Comparison of ENCODE assay signal across 11 cellular contexts in the genomic region with DNA sequence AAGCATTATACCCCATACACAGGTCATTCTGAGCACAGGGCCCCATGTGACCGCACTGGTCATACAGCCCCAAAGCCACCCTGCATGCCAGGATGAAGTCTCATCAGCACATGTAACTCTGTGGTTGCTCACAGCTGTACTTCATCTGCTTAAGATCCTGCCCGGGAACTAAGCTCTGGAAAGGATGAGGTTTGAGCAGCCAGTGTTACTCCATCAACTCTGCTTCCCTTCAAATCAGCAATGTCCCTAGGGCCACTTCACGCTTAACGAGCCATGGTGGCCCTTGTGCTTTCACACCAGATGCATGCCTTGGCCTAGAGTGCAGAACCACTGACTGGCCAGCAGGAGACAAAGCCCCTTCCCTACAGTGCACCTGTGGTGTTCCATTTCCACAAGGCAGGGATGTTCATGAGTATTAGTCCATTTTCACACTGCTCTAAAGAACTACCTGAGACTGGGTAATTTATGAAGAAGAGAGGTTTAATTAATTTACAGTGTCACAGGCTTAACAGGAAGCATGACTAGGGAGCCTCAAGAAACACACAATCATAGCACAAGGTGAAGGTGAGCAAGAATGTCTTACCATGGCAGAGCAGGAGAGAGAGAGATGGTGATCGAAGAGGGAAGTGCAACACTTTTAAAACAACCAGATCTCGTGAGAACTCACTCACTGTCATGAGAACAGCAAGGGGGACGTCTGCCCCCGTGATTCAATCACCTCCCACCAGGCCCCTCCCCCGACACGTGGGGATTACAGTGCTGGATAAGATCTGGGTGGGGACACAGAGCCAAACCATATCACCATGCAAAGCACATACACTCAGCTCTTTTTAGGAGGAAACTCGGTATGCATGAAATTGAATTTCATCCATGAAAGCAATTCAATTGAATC.
DNase-seq lines count a peak whose midpoint lies in the region; FAIRE-seq and TF ChIP-seq lines count a peak whose summit lies in the region.
"Had no signal": no experiment of that assay in that cellular context is flagged by ENCODE, and none has a peak within 500 bp of the region (broad histone marks: within the 10 kb centered on the region; RNA-seq: fewer than 3 reads in every experiment).

No MANE protein-coding gene starts in this region.

- no peaks in the 10 kb centered on the region for H3K4me1 Mint-ChIP-seq in astrocyte (ENCODE audit: low read depth, unreplicated experiment)
- peaks cover 26% of the 10 kb centered on the region for H3K4me1 Mint-ChIP-seq in neural progenitor cell

- intact Hi-C loops in vagina (cut with DNase I) = no loop called here

- peaks cover 4% of the 10 kb centered on the region for H3K27me3 Mint-ChIP-seq in astrocyte (ENCODE audit: low read depth, unreplicated experiment)
- H3K27me3 Mint-ChIP-seq in neural progenitor cell (ENCODE audit: insufficient read depth, low read depth) = peaks cover 2% of the 10 kb centered on the region

- no peak overlapping the region for H3K9ac ChIP-seq in KMS-11
- H3K9ac ChIP-seq in astrocyte (ENCODE audit: low read length) = no peak overlapping the region
- H3K9ac ChIP-seq in neural progenitor cell = no peak overlapping the region

- H3K27ac ChIP-seq in KMS-11 (no peak overlapping the region), astrocyte (ENCODE audit: low read depth, low read length) (no peak overlapping the region), neural progenitor cell (no peak overlapping the region), vagina (no peak overlapping the region)
- H3K27ac ChIP-seq: thoracic aorta had no signal

- H3K27me3 ChIP-seq in KMS-11 (ENCODE audit: insufficient read depth, low read depth) = no peaks in the 10 kb centered on the region
- peaks cover 15% of the 10 kb centered on the region for H3K27me3 ChIP-seq in astrocyte (ENCODE audit: insufficient read depth, low read length)
- H3K27me3 ChIP-seq in neural progenitor cell = no peaks in the 10 kb centered on the region
- H3K27me3 ChIP-seq in vagina = no peaks in the 10 kb centered on the region

- H2AFZ ChIP-seq in KMS-11 (ENCODE audit: low read depth) (no peak overlapping the region), astrocyte (ENCODE audit: low read depth, low read length) (no peak overlapping the region), neural progenitor cell (replicated peaks) (no peak overlapping the region)

- H3K36me3 Mint-ChIP-seq in astrocyte (ENCODE audit: low read depth, unreplicated experiment) (no peaks in the 10 kb centered on the region), neural progenitor cell (no peaks in the 10 kb centered on the region)

- H3K79me2 ChIP-seq in KMS-11 (ENCODE audit: insufficient read depth, low read depth) = no peaks in the 10 kb centered on the region
- H3K79me2 ChIP-seq in astrocyte (ENCODE audit: insufficient read depth, low read length) = no peaks in the 10 kb centered on the region
- no peaks in the 10 kb centered on the region for H3K79me2 ChIP-seq in neural progenitor cell (ENCODE audit: low read depth)

- peak; percentile 9 for DNase-seq in ELR (ENCODE audit: low read depth)
- peak; percentile 4 for DNase-seq in astrocyte (ENCODE audit: low read depth)
- no peak for DNase-seq in neural progenitor cell (ENCODE audit: low spot score)
- DNase-seq in vagina (ENCODE audit: extremely low spot score in 2 of 2) = no peak
- DNase-seq in T-helper 9 cell = no peak
- DNase-seq in NCI-H446 treated with DMSO at 0.1 percent for 48 hours (lab: John Stamatoyannopoulos, UW) = no peak
- DNase-seq: activated T-cell treated with anti-CD3 and anti-CD28 coated beads, Interleukin-2, amount 50 U/mL, for 72 hours; hypothalamus; NCI-H1092 had no signal

- H3K36me3 ChIP-seq in KMS-11 (ENCODE audit: insufficient read depth) (no peaks in the 10 kb centered on the region), astrocyte (ENCODE audit: insufficient read depth, low read length) (no peaks in the 10 kb centered on the region), neural progenitor cell (no peaks in the 10 kb centered on the region), vagina (no peaks in the 10 kb centered on the region)
- H3K36me3 ChIP-seq: thoracic aorta had no signal

- no peaks in the 10 kb centered on the region for H4K20me1 ChIP-seq in KMS-11 (ENCODE audit: insufficient read depth)
- no peaks in the 10 kb centered on the region for H4K20me1 ChIP-seq in astrocyte (ENCODE audit: insufficient read depth, low read length)
- no peaks in the 10 kb centered on the region for H4K20me1 ChIP-seq in neural progenitor cell (ENCODE audit: low read depth)

- no peaks in the 10 kb centered on the region for H3K4me1 ChIP-seq in KMS-11 (ENCODE audit: low read depth, poor library complexity, severe bottlenecking)
- H3K4me1 ChIP-seq in astrocyte (ENCODE audit: insufficient read depth, low read length) = no peaks in the 10 kb centered on the region
- H3K4me1 ChIP-seq in neural progenitor cell = no peaks in the 10 kb centered on the region
- H3K4me1 ChIP-seq in vagina = peaks cover 5% of the 10 kb centered on the region

- TF ChIP-seq CTCF in KMS-11 (conservative IDR thresholded peaks at IDR 0.05; ENCODE audit: low read depth, low read length) (0 out of 2 replicates have a peak, but pooled peaks have one; percentile 14), astrocyte (IDR thresholded peaks at IDR 0.05; ENCODE audit: insufficient read depth, low read depth, low read length) (no peak), neural progenitor cell (IDR thresholded peaks at IDR 0.05) (peak; percentile 18), vagina (IDR thresholded peaks at IDR 0.05) (no peak)

- H3K9me3 ChIP-seq in astrocyte (ENCODE audit: insufficient read depth, low read depth, low read length) = no peaks in the 10 kb centered on the region
- H3K9me3 ChIP-seq in neural progenitor cell (ENCODE audit: low read depth) = no peaks in the 10 kb centered on the region
- H3K9me3 ChIP-seq in vagina = no peaks in the 10 kb centered on the region
- H3K9me3 ChIP-seq: thoracic aorta had no signal

- H3K27ac Mint-ChIP-seq in astrocyte (ENCODE audit: unreplicated experiment) (no peak overlapping the region), neural progenitor cell (no peak overlapping the region)
- H3K27ac Mint-ChIP-seq: activated T-cell treated with anti-CD3 and anti-CD28 coated beads, Interleukin-2, amount 50 U/mL, for 72 hours had no signal

- H3K9me3 Mint-ChIP-seq in astrocyte (ENCODE audit: unreplicated experiment) (no peaks in the 10 kb centered on the region), neural progenitor cell (peaks cover 7% of the 10 kb centered on the region)
- H3K9me3 Mint-ChIP-seq: activated T-cell treated with anti-CD3 and anti-CD28 coated beads, Interleukin-2, amount 50 U/mL, for 72 hours had no signal

- H3K4me2 ChIP-seq in KMS-11 (no peak overlapping the region), astrocyte (ENCODE audit: low read length) (no peak overlapping the region), neural progenitor cell (no peak overlapping the region)

- TF ChIP-seq POLR2A in vagina (IDR thresholded peaks at IDR 0.05) = no peak

- H3F3A ChIP-seq in neural progenitor cell (ENCODE audit: low read depth) = no peaks in the 10 kb centered on the region

- H3K4me3 Mint-ChIP-seq in astrocyte (ENCODE audit: unreplicated experiment) (no peak overlapping the region), neural progenitor cell (no peak overlapping the region)
- H3K4me3 Mint-ChIP-seq: activated T-cell treated with anti-CD3 and anti-CD28 coated beads, Interleukin-2, amount 50 U/mL, for 72 hours had no signal

- no peak for FAIRE-seq in astrocyte (lab: Jason Lieb, UNC)

- H3K4me3 ChIP-seq in KMS-11 (IDR thresholded peaks at IDR 0.05; ENCODE audit: insufficient read depth, low read depth, low read length) (no peak overlapping the region), astrocyte (ENCODE audit: insufficient read depth, low read depth, low read length) (no peak overlapping the region), neural progenitor cell (no peak overlapping the region), vagina (no peak overlapping the region)
- H3K4me3 ChIP-seq: thoracic aorta had no signal

Comparison
In these comparisons a context has a peak if more than half of its experiments do, and no peak if none do; other contexts are left out.
1. DNase-seq: peak in ELR (single experiment) and astrocyte (single experiment); none in neural progenitor cell (single experiment), vagina (0 of 2), T-helper 9 cell (single experiment) and NCI-H446 treated with DMSO at 0.1 percent for 48 hours (single experiment).
2. CTCF ChIP-seq: peak in KMS-11 (single experiment) and neural progenitor cell (single experiment); none in astrocyte (single experiment) and vagina (0 of 3).